In the genomic region with DNA sequence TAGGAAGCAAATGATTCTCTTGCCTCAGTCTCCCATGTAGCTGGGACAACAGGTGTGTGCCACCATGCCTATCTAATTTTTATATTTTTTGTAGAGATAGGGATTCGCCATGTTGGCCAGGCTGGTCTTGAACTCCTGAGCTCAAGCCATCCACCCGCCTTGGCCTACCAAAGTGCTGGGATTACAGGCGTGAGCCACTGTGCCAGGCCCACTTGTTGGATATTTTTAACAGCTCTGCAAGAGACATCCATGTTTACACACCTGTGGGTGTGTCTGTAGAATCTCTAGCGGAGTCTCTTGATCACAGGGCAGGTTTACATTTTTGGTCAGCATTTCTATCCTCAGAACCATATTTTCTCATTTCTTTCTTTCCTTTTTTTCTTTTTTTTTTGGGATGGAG, we compare ENCODE assay signal across 7 cellular contexts.
"Had no signal": no experiment of that assay in that cellular context is flagged by ENCODE, and none has a peak within 500 bp of the region (broad histone marks: within the 10 kb centered on the region; RNA-seq: fewer than 3 reads in every experiment).

No MANE protein-coding gene starts in this region.

- H3K9me3 Mint-ChIP-seq: GM23338, HFFc6, IgD-negative memory B cell had no signal

- ATAC-seq: GM23338, HepG2 had no signal

- H3K4me3 Mint-ChIP-seq: GM23338, H9, HFFc6 had no signal

- H3K36me3 Mint-ChIP-seq: IgD-negative memory B cell had no signal

- DNase-seq: H9, HCEC 1CT, HFFc6, KBM-7 had no signal

- H3K27ac Mint-ChIP-seq: GM23338, H9, HFFc6, IgD-negative memory B cell had no signal

- H3K4me1 Mint-ChIP-seq: GM23338, H9, IgD-negative memory B cell had no signal
